Comparison of ENCODE assay signal across 9 cellular contexts in the genomic region with DNA sequence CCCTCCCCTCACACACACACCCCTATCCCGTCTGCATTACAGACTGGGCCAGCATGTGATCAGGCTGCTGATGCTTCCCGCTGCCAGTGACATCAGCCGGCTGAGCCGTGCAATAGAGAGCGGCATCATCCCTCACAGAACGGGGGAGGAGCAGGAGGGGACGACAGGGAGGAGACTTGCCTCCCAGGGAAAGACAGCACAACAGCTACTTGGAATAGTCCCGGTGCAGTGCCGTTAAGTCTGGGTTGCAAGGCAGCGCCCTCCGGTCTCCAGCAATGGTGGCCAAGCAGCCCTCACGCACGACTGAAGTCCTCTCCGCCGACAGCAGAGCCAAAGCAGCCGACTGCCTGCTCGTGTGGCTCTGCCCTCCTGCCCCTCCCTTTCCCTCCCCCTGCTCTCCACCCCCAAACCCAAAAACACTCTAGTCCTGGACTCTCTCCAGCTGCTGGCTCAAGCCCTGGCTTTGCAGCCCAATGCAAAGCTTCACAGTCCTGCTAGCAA. TPM values are rescaled to one million over a fixed set of nuclear protein-coding genes. Genes with fewer than 3 reads are reported as not detected.
DNase-seq lines count a peak whose midpoint lies in the region; ATAC-seq and TF ChIP-seq lines count a peak whose summit lies in the region.
"Had no signal": no experiment of that assay in that cellular context is flagged by ENCODE, and none has a peak within 500 bp of the region (broad histone marks: within the 10 kb centered on the region; RNA-seq: fewer than 3 reads in every experiment).

No MANE protein-coding gene starts in this region.

- no peaks in the 10 kb centered on the region for H3K36me3 ChIP-seq in HUES64 (ENCODE audit: insufficient read depth, low read length)
- H3K36me3 ChIP-seq in Caco-2 (ENCODE audit: control insufficient read depth, insufficient read depth, low read length) = no peaks in the 10 kb centered on the region

- BruUV-seq in Caco-2 (replicated peaks; lab: Mats Ljungman, UMichigan) = no TSS peak

- intact Hi-C loops in Caco-2 (cut with micrococcal nuclease; ENCODE audit: unreplicated experiment) = no loop called here

- H3K4me3 Mint-ChIP-seq in Caco-2 (ENCODE audit: unreplicated experiment) = no peak overlapping the region
- H3K4me3 Mint-ChIP-seq: activated naive CD8-positive, alpha-beta T cell treated with anti-CD3 and anti-CD28 coated beads, Interleukin-2, amount 10 ng/mL, durations not matched to agents 7 days and 5 days had no signal

- H3K27me3 Mint-ChIP-seq in Caco-2 (ENCODE audit: insufficient read depth, unreplicated experiment) = no peaks in the 10 kb centered on the region

- DNase-seq in AG08395 (ENCODE audit: low spot score) (peak; percentile 90), cardiac fibroblast (ENCODE audit: low read depth in 2 of 2) (peak; percentile 63 to 75), inferior parietal cortex (ENCODE audit: extremely low spot score) (peak; percentile 79), NCI-H187 treated with DMSO at 0.1 percent for 48 hours (lab: John Stamatoyannopoulos, UW) (no peak), Caco-2 (no peak)
- DNase-seq: activated naive CD8-positive, alpha-beta T cell treated with anti-CD3 and anti-CD28 coated beads, Interleukin-2, amount 10 ng/mL, durations not matched to agents 7 days and 5 days had no signal

- H3K9ac ChIP-seq in HUES64 (ENCODE audit: low read depth, low read length) = peak overlapping the region; percentile 34

- H3K27ac ChIP-seq in HUES64 (ENCODE audit: low read depth, low read length) (no peak overlapping the region), skin epidermis (peak overlapping the region in 12 of 21 experiments; percentile 3 to 75 (median 46))

- 5% methylated on average over 17 of the region's 17 CpGs for WGBS in HUES64

- peaks cover 3% of the 10 kb centered on the region; the same call in 1 of the 2 replicates for H3K27me3 ChIP-seq in HUES64 (ENCODE audit: insufficient read depth, low read length)
- no peaks in the 10 kb centered on the region for H3K27me3 ChIP-seq in Caco-2 (replicated peaks; ENCODE audit: control insufficient read depth, insufficient read depth, low read length)

- H3K4me1 ChIP-seq in HUES64 (ENCODE audit: insufficient read depth, low read length) = peaks cover 17% of the 10 kb centered on the region
- H3K4me1 ChIP-seq in Caco-2 = peaks cover 6% of the 10 kb centered on the region

- CTCF ChIA-PET in Caco-2 (lab: Charles Lee) = no interaction called here

- H3K9me3 Mint-ChIP-seq in Caco-2 (ENCODE audit: unreplicated experiment) = no peaks in the 10 kb centered on the region
- H3K9me3 Mint-ChIP-seq: activated naive CD8-positive, alpha-beta T cell treated with anti-CD3 and anti-CD28 coated beads, Interleukin-2, amount 10 ng/mL, durations not matched to agents 7 days and 5 days had no signal

- TF ChIP-seq CTCF in cardiac fibroblast (IDR thresholded peaks at IDR 0.05; ENCODE audit: low read depth, low read length) (no peak), Caco-2 (IDR thresholded peaks at IDR 0.05; ENCODE audit: insufficient read depth in 1 of 2, low read depth in 1 of 2, low read length in 1 of 2, severe bottlenecking in 1 of 2, unreplicated experiment in 1 of 2) (no peak)

- H3K36me3 Mint-ChIP-seq in Caco-2 (ENCODE audit: insufficient read depth, unreplicated experiment) = peaks cover 6% of the 10 kb centered on the region
- H3K36me3 Mint-ChIP-seq: activated naive CD8-positive, alpha-beta T cell treated with anti-CD3 and anti-CD28 coated beads, Interleukin-2, amount 10 ng/mL, durations not matched to agents 7 days and 5 days had no signal

- H3K4me3 ChIP-seq in HUES64 (ENCODE audit: low read length) = peak overlapping the region; percentile 47
- peak overlapping the region; percentile 38 to 51 for H3K4me3 ChIP-seq in cardiac fibroblast (replicated peaks in 1 of 2; ENCODE audit: low read depth in 2 of 2, low read length in 2 of 2)
- peak overlapping the region in 5 of 7 experiments; percentile 2 to 21 (median 15) for H3K4me3 ChIP-seq in skin epidermis
- no peak overlapping the region for H3K4me3 ChIP-seq in Caco-2 (ENCODE audit: low read depth, low read length)

- H3K9me3 ChIP-seq in HUES64 (ENCODE audit: insufficient read depth, low read depth, low read length) (no peaks in the 10 kb centered on the region), Caco-2 (no peaks in the 10 kb centered on the region)

- POLR2A ChIA-PET in Caco-2 (lab: Charles Lee) = no interaction called here

- H3K4me1 Mint-ChIP-seq in Caco-2 (ENCODE audit: low read depth, unreplicated experiment) = peaks cover 6% of the 10 kb centered on the region
- H3K4me1 Mint-ChIP-seq: activated naive CD8-positive, alpha-beta T cell treated with anti-CD3 and anti-CD28 coated beads, Interleukin-2, amount 10 ng/mL, durations not matched to agents 7 days and 5 days had no signal

- no peak for ATAC-seq in HG02884 (IDR thresholded peaks at IDR 0.05; ENCODE audit: unreplicated experiment)

- H3K27ac Mint-ChIP-seq in Caco-2 (ENCODE audit: unreplicated experiment) = no peak overlapping the region
- H3K27ac Mint-ChIP-seq: activated naive CD8-positive, alpha-beta T cell treated with anti-CD3 and anti-CD28 coated beads, Interleukin-2, amount 10 ng/mL, durations not matched to agents 7 days and 5 days had no signal

RNA-seq across cellular contexts. Expression of a gene that starts 31.5 kb away (rescaled TPM):
- 2,523 TPM for polyA plus RNA-seq in HUES64 (2013, experiment 1 of 2)
- polyA plus RNA-seq in HUES64 (2013, experiment 2 of 2) = 2,699 TPM
- total RNA-seq in Caco-2 (2022) = 1,992 and 2,047 TPM in 2 replicates

Comparison
In these comparisons a context has a peak if more than half of its experiments do, and no peak if none do; other contexts are left out.
1. DNase-seq: peak in AG08395 (single experiment), cardiac fibroblast (2 of 2) and inferior parietal cortex (single experiment); none in NCI-H187 treated with DMSO at 0.1 percent for 48 hours (single experiment) and Caco-2 (0 of 2).